14 cellular contexts compared by ENCODE assay signal in genomic region chr13:112398347-112398746, GRCh38. TPM values are rescaled to one million over a fixed set of nuclear protein-coding genes. Genes with fewer than 3 reads are reported as not detected.
A peak's percentile ranks its signal among the peaks of the same experiment; 100 is the strongest.
DNase-seq lines count a peak whose midpoint lies in the region; ATAC-seq, FAIRE-seq and TF ChIP-seq lines count a peak whose summit lies in the region.
"Not testable (repeated sequence)": the region's sequence is repeated elsewhere in the genome, so short reads cannot be mapped to it uniquely, and the experiment has no call there.
"Had no signal": no experiment of that assay in that cellular context is flagged by ENCODE, and none has a peak within 500 bp of the region (broad histone marks: within the 10 kb centered on the region; RNA-seq: fewer than 3 reads in every experiment).

No MANE protein-coding gene starts in this region.

- not testable (repeated sequence) for H3K4me2 ChIP-seq in H1 (ENCODE audit: insufficient read depth in 1 of 2, low read depth in 2 of 2, low read length in 2 of 2)

- H3K27me3 ChIP-seq in H1 (replicated peaks in 1 of 4; ENCODE audit: control insufficient read depth in 3 of 4, extremely low read depth in 1 of 4, insufficient read depth in 3 of 4, low read length in 3 of 4) = not testable (repeated sequence)

- H2BK20ac ChIP-seq in H1 (ENCODE audit: low read length) = not testable (repeated sequence)

- peaks cover 11% of the 10 kb centered on the region for H3K27me3 Mint-ChIP-seq in activated CD4-positive, alpha-beta T cell treated with anti-CD3 and anti-CD28 coated beads for 36 hours

- not testable (repeated sequence) for H4K20me1 ChIP-seq in H1 (replicated peaks in 1 of 2; ENCODE audit: control insufficient read depth in 1 of 2, insufficient read depth in 2 of 2, low read length in 2 of 2)

- not testable (repeated sequence) for H3K4me1 Mint-ChIP-seq in activated CD4-positive, alpha-beta T cell treated with anti-CD3 and anti-CD28 coated beads for 36 hours; stimulated activated effector memory CD8-positive, alpha-beta T cell treated with anti-CD3 and anti-CD28 coated beads, Interleukin-12 subunit alpha, Interleukin-12 subunit beta, amount 100 ng/mL, for 72 hours

- intact Hi-C loops in activated CD4-positive, alpha-beta T cell treated with anti-CD3 and anti-CD28 coated beads for 36 hours (cut with DNase I, micrococcal nuclease) = not testable (repeated sequence)

- not testable (repeated sequence) for H2BK120ac ChIP-seq in H1 (replicated peaks; ENCODE audit: low read depth, low read length)

- not testable (repeated sequence) for H3K14ac ChIP-seq in H1 (ENCODE audit: insufficient read length)

- peak; percentile 45 for ATAC-seq in HG02870 (IDR thresholded peaks at IDR 0.05; ENCODE audit: unreplicated experiment)
- peak; percentile 80 for ATAC-seq in activated CD4-positive, alpha-beta T cell treated with anti-CD3 and anti-CD28 coated beads for 36 hours
- ATAC-seq in activated naive CD4-positive, alpha-beta T cell treated with anti-CD3 and anti-CD28 coated beads, Interleukin-2, amount 50 U/mL, for 72 hours = peak; percentile 85 to 90
- ATAC-seq in stimulated activated effector memory CD8-positive, alpha-beta T cell treated with anti-CD3 and anti-CD28 coated beads, Interleukin-12 subunit alpha, Interleukin-12 subunit beta, amount 100 ng/mL, for 72 hours = peak; percentile 85

- H3K23ac ChIP-seq in H1 (ENCODE audit: insufficient read length) = not testable (repeated sequence)

- POLR2A ChIA-PET in activated CD4-positive, alpha-beta T cell treated with anti-CD3 and anti-CD28 coated beads for 36 hours (lab: Charles Lee); H1 (lab: Charles Lee; ENCODE audit: partially characterized antibody): not testable (repeated sequence)

- H3K4me3 Mint-ChIP-seq in activated CD4-positive, alpha-beta T cell treated with anti-CD3 and anti-CD28 coated beads for 36 hours; stimulated activated effector memory CD8-positive, alpha-beta T cell treated with anti-CD3 and anti-CD28 coated beads, Interleukin-12 subunit alpha, Interleukin-12 subunit beta, amount 100 ng/mL, for 72 hours: not testable (repeated sequence)

- not testable (repeated sequence) for H3K36me3 ChIP-seq in H1 (ENCODE audit: control insufficient read depth in 2 of 4, insufficient read depth in 4 of 4, low read length in 3 of 4)

- not testable (repeated sequence) for TF ChIP-seq RAD21 in H1 (IDR thresholded peaks at IDR 0.05 in 1 of 2, conservative IDR thresholded peaks at IDR 0.05 in 1 of 2; ENCODE audit: low read depth in 2 of 2, low read length in 2 of 2)

- WGBS in H1 (ENCODE audit: extremely low coverage in 1 of 2, insufficient coverage in 1 of 2, insufficient read length in 1 of 2, insufficient replicate concordance in 2 of 2, low coverage in 1 of 2, low lambda C conversion rate in 2 of 2, missing lambda C conversion rate in 1 of 2), 2 experiments = 100% methylated on average over 6 of the region's 6 CpGs; no CpG with 5 or more reads in 1 of the 2 experiments

- CTCF ChIA-PET in activated CD4-positive, alpha-beta T cell treated with anti-CD3 and anti-CD28 coated beads for 36 hours (lab: Charles Lee); H1 (lab: Charles Lee; ENCODE audit: partially characterized antibody): not testable (repeated sequence)

- FAIRE-seq in GM19239 (lab: Jason Lieb, UNC) = peak; percentile 83
- FAIRE-seq in HTR-8/SVneo (lab: Jason Lieb, UNC) = peak; percentile 59
- peak; percentile 69 for FAIRE-seq in H1 (lab: Jason Lieb, UNC)

- not testable (repeated sequence) for H4K91ac ChIP-seq in H1 (replicated peaks; ENCODE audit: insufficient read length, low read length)

- H2BK5ac ChIP-seq in H1 (ENCODE audit: low read depth, low read length) = not testable (repeated sequence)

- not testable (repeated sequence) for H4K8ac ChIP-seq in H1 (ENCODE audit: extremely low read depth, insufficient read depth, low read length)

- not testable (repeated sequence) for H3K23me2 ChIP-seq in H1 (ENCODE audit: low read depth, low read length)

- not testable (repeated sequence) for DNase-seq in GM19239 (ENCODE audit: insufficient read length, low spot score); HTR-8/SVneo (ENCODE audit: insufficient read length, low spot score); activated CD4-positive, alpha-beta T cell treated with anti-CD3 and anti-CD28 coated beads for 36 hours; activated naive CD4-positive, alpha-beta T cell treated with anti-CD3 and anti-CD28 coated beads, Interleukin-2, amount 50 U/mL, for 72 hours (ENCODE audit: low spot score in 2 of 2); H1 (ENCODE audit: low read depth in 1 of 2, low spot score in 2 of 2); stimulated activated effector memory CD8-positive, alpha-beta T cell treated with anti-CD3 and anti-CD28 coated beads, Interleukin-12 subunit alpha, Interleukin-12 subunit beta, amount 100 ng/mL, for 72 hours (ENCODE audit: low spot score in 2 of 2)

- not testable (repeated sequence) for H2BK12ac ChIP-seq in H1 (ENCODE audit: low read depth, low read length)

- not testable (repeated sequence) for TF ChIP-seq POLR2A in H1 (IDR thresholded peaks at IDR 0.05; ENCODE audit: control extremely low read depth in 1 of 2, low read depth in 2 of 2, low read length in 2 of 2)

- not testable (repeated sequence) for H3K9me3 Mint-ChIP-seq in activated CD4-positive, alpha-beta T cell treated with anti-CD3 and anti-CD28 coated beads for 36 hours (ENCODE audit: low read depth); activated naive CD4-positive, alpha-beta T cell treated with anti-CD3 and anti-CD28 coated beads, Interleukin-2, amount 50 U/mL, for 72 hours; stimulated activated effector memory CD8-positive, alpha-beta T cell treated with anti-CD3 and anti-CD28 coated beads, Interleukin-12 subunit alpha, Interleukin-12 subunit beta, amount 100 ng/mL, for 72 hours

- not testable (repeated sequence) for H3K56ac ChIP-seq in H1 (replicated peaks; ENCODE audit: insufficient read length, low read depth, low read length)

- not testable (repeated sequence) for H3K4ac ChIP-seq in H1 (replicated peaks; ENCODE audit: insufficient read length, low read depth, low read length)

- not testable (repeated sequence) for H3K4me1 ChIP-seq in H1 (replicated peaks in 1 of 4; ENCODE audit: control insufficient read depth in 3 of 4, insufficient read depth in 4 of 4, low read length in 3 of 4)

- H2BK15ac ChIP-seq in H1 (ENCODE audit: low read length) = not testable (repeated sequence)

- not testable (repeated sequence) for TF ChIP-seq EP300 in H1 (IDR thresholded peaks at IDR 0.05; ENCODE audit: borderline replicate concordance in 1 of 2, low read depth in 2 of 2, low read length in 2 of 2)

- H3K79me1 ChIP-seq in H1 (ENCODE audit: low read depth, low read length) = not testable (repeated sequence)

- H3K27ac ChIP-seq in H1 (ENCODE audit: low read depth, low read length) = not testable (repeated sequence)

- TF ChIP-seq CTCF in H1 (IDR thresholded peaks at IDR 0.05; ENCODE audit: control extremely low read depth in 1 of 3, insufficient read depth in 1 of 3, low read depth in 1 of 3, low read length in 3 of 3) = not testable (repeated sequence)

- not testable (repeated sequence) for H3K9me3 ChIP-seq in H1 (ENCODE audit: insufficient read depth in 2 of 2, low read depth in 1 of 2, low read length in 1 of 2)

- not testable (repeated sequence) for H4K5ac ChIP-seq in H1 (ENCODE audit: insufficient read length, low read depth, low read length)

- not testable (repeated sequence) for H2AK5ac ChIP-seq in H1 (ENCODE audit: low read depth, low read length)

- H3K4me3 ChIP-seq in H1 (ENCODE audit: extremely low read depth in 1 of 4, insufficient read depth in 2 of 4, low read depth in 3 of 4, low read length in 4 of 4) = not testable (repeated sequence)

- H3K9ac ChIP-seq in H1 (replicated peaks in 1 of 4; ENCODE audit: extremely low read depth in 1 of 4, low read depth in 3 of 4, low read length in 3 of 4) = not testable (repeated sequence)

- not testable (repeated sequence) for H3K79me2 ChIP-seq in H1 (ENCODE audit: control insufficient read depth in 1 of 2, insufficient read depth in 2 of 2, low read length in 2 of 2)

- H3K18ac ChIP-seq in H1 (ENCODE audit: extremely low read depth, low read length) = not testable (repeated sequence)

- H3K36me3 Mint-ChIP-seq in activated CD4-positive, alpha-beta T cell treated with anti-CD3 and anti-CD28 coated beads for 36 hours (ENCODE audit: low read depth); activated naive CD4-positive, alpha-beta T cell treated with anti-CD3 and anti-CD28 coated beads, Interleukin-2, amount 50 U/mL, for 72 hours; stimulated activated effector memory CD8-positive, alpha-beta T cell treated with anti-CD3 and anti-CD28 coated beads, Interleukin-12 subunit alpha, Interleukin-12 subunit beta, amount 100 ng/mL, for 72 hours: not testable (repeated sequence)

- H3K27ac Mint-ChIP-seq in activated CD4-positive, alpha-beta T cell treated with anti-CD3 and anti-CD28 coated beads for 36 hours; activated naive CD4-positive, alpha-beta T cell treated with anti-CD3 and anti-CD28 coated beads, Interleukin-2, amount 50 U/mL, for 72 hours; stimulated activated effector memory CD8-positive, alpha-beta T cell treated with anti-CD3 and anti-CD28 coated beads, Interleukin-12 subunit alpha, Interleukin-12 subunit beta, amount 100 ng/mL, for 72 hours: not testable (repeated sequence)

- H2AFZ ChIP-seq in H1 (ENCODE audit: low read length) = not testable (repeated sequence)

RNA-seq across cellular contexts. Expression of gene SPACA7, which starts 22.2 kb away (rescaled TPM):
- not detected for total RNA-seq in activated CD4-positive, alpha-beta T cell treated with anti-CD3 and anti-CD28 coated beads for 36 hours
- total RNA-seq in activated naive CD4-positive, alpha-beta T cell treated with anti-CD3 and anti-CD28 coated beads, Interleukin-2, amount 50 U/mL, for 72 hours = not detected
- total RNA-seq in H1 (2021; fragmentation: NEBNext Ultra II Directional; extraction: Animal tissue kit (Norgen Biotek cat#: 25700)) = not detected in 2 replicates
- polyA plus RNA-seq in H1 (2011; rRNA removed) = not detected in 2 replicates
- polyA plus RNA-seq in H1 (2011; cell fraction: cytosol; rRNA removed) = not detected
- polyA plus RNA-seq in H1 (2011; cell fraction: nucleus; rRNA removed) = not detected
- polyA plus RNA-seq in H1 (2012, experiment 1 of 2) = not detected in 4 replicates
- polyA plus RNA-seq in H1 (2012, experiment 2 of 2) = not detected
- polyA plus RNA-seq in H1 (2013, experiment 1 of 2) = not detected
- not detected for polyA plus RNA-seq in H1 (2013, experiment 2 of 2)
- polyA minus RNA-seq in H1 (2011; rRNA and poly(A)+ RNA removed) = not detected in 2 replicates
- not detected for polyA minus RNA-seq in H1 (2011; cell fraction: cytosol; rRNA and poly(A)+ RNA removed)
- not detected for polyA minus RNA-seq in H1 (2011; cell fraction: nucleus; rRNA and poly(A)+ RNA removed)
- total RNA-seq: A673; CD4-positive, alpha-beta memory T cell; Daoy; G401; H4; OCI-LY7; T-helper 1 cell treated with Interleukin-12 subunit alpha and Interleukin-12 subunit beta and Interleukin-4 antibody, amounts not matched to agents 30 ng/mL and 1 ng/mL, for 36 hours had no signal
- polyA plus RNA-seq: CD4-positive, alpha-beta memory T cell had no signal
